In the genomic region with DNA sequence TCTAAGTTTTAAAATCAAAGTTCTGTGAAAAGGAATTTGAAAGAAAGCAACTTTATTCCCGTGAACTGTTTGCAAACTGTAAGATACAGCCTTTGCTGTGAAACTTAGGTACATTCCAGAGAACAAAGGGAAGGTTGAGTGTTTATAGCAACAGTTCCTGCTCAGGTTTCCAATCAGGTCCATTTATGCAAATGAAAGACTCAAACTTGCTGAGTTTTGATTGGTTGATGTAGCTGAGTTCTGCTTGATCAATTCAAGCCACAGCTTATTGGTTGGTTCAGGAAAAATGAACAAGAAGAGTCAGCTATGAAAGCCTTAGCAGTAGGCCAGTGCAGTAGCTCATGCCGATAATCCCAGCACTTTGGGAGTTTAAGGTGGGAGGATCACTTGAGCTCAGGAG, we compare ENCODE assay signal across 25 cellular contexts. TPM values are rescaled to one million over a fixed set of nuclear protein-coding genes. Genes with fewer than 3 reads are reported as not detected.
DNase-seq lines count a peak whose midpoint lies in the region; ATAC-seq and TF ChIP-seq lines count a peak whose summit lies in the region.
"Had no signal": no experiment of that assay in that cellular context is flagged by ENCODE, and none has a peak within 500 bp of the region (broad histone marks: within the 10 kb centered on the region; RNA-seq: fewer than 3 reads in every experiment).

No MANE protein-coding gene starts in this region.

- H3K27me3 ChIP-seq in PC-3 (ENCODE audit: low read length), result peaks cover 37% of the 10 kb centered on the region
- H3K27me3 ChIP-seq: tibial nerve had no signal

- intact Hi-C loops in PC-3 (cut with micrococcal nuclease), result no loop called here

- peaks cover 21% of the 10 kb centered on the region for H3K4me1 Mint-ChIP-seq in mesothelial cell of epicardium
- H3K4me1 Mint-ChIP-seq: naive thymus-derived CD4-positive, alpha-beta T cell had no signal

- H4K20me1 ChIP-seq in PC-3 (ENCODE audit: low read length), result no peaks in the 10 kb centered on the region

- H3K9ac ChIP-seq in PC-3 (ENCODE audit: low read length), result no peak overlapping the region

- no peaks in the 10 kb centered on the region for H3K9me2 ChIP-seq in PC-3 (replicated peaks; ENCODE audit: low read length)

- H3K4me2 ChIP-seq in PC-3 (ENCODE audit: low read length), result no peak overlapping the region

- H3K27ac ChIP-seq in PC-3 (ENCODE audit: low read length), result no peak overlapping the region
- no peak overlapping the region for H3K27ac ChIP-seq in epithelial cell of prostate
- H3K27ac ChIP-seq: VCaP had no signal

- H3K4me3 ChIP-seq in GM12865 (ENCODE audit: low read depth, low read length) (no peak overlapping the region), PC-3 (ENCODE audit: low read length) (no peak overlapping the region)
- H3K4me3 ChIP-seq: tibial nerve had no signal

- peak; percentile 6 for DNase-seq in GM12865 (ENCODE audit: low read depth)
- DNase-seq in PC-3, result peak; percentile 10
- DNase-seq in epithelial cell of prostate (ENCODE audit: low read depth, low spot score), result peak; percentile 1
- no peak for DNase-seq in mesothelial cell of epicardium (ENCODE audit: low spot score in 2 of 2, unreplicated experiment in 2 of 2)
- no peak for DNase-seq in NCI-H510A (lab: John Stamatoyannopoulos, UW)
- no peak for DNase-seq in stimulated activated naive CD4-positive, alpha-beta T cell treated with Interleukin-2 at 50 U/mL for 16 hours (lab: John Stamatoyannopoulos, UW)
- DNase-seq: activated CD4-positive, alpha-beta T cell treated with anti-CD3 and anti-CD28 coated beads, Interleukin-2, amount 50 U/mL, for 4 hours; activated naive CD4-positive, alpha-beta T cell treated with Interleukin-2 at 50 U/mL for 16 hours; AML-193; Calu3; cerebellar nuclear complex; effector CD4-positive, alpha-beta T cell; head of caudate nucleus; naive thymus-derived CD4-positive, alpha-beta T cell; NCI-H1048; NCI-H2029; NCI-H524; SHP77; stimulated activated CD4-positive, alpha-beta T cell treated with anti-CD3 and anti-CD28 coated beads, Interleukin-1b, Interleukin-23, amount 100 ng/mL, for 48 hours; stimulated activated naive CD4-positive, alpha-beta T cell; T-helper 1 cell had no signal

- peak overlapping the region; percentile 52 for H3K27ac Mint-ChIP-seq in mesothelial cell of epicardium
- H3K27ac Mint-ChIP-seq: naive thymus-derived CD4-positive, alpha-beta T cell had no signal

- H3K79me2 ChIP-seq in PC-3 (ENCODE audit: low read length), result no peaks in the 10 kb centered on the region

- no peaks in the 10 kb centered on the region for H3K9me3 Mint-ChIP-seq in mesothelial cell of epicardium
- H3K9me3 Mint-ChIP-seq: IgD-negative memory B cell had no signal

- no peak overlapping the region for H2AFZ ChIP-seq in PC-3 (ENCODE audit: low read length)

- CTCF ChIA-PET in PC-3 (lab: Charles Lee), result no interaction called here

- H3K36me3 ChIP-seq in PC-3 (ENCODE audit: low read depth, low read length), result no peaks in the 10 kb centered on the region
- H3K36me3 ChIP-seq: tibial nerve had no signal

- ATAC-seq in PC-3, result no peak
- no peak for ATAC-seq in GM18861 (IDR thresholded peaks at IDR 0.05; ENCODE audit: unreplicated experiment)
- ATAC-seq: naive thymus-derived CD4-positive, alpha-beta T cell had no signal

- POLR2A ChIA-PET in PC-3 (lab: Charles Lee; ENCODE audit: unreplicated experiment), result interaction anchor here (0.6 kb wide), 1 partner anchor 29 kb away, joined by 3 read pairs; no protein-coding TSS in a partner anchor

- H3K27me3 Mint-ChIP-seq in mesothelial cell of epicardium (ENCODE audit: low read depth), result no peaks in the 10 kb centered on the region
- H3K27me3 Mint-ChIP-seq: IgD-negative memory B cell had no signal

- TF ChIP-seq CTCF in GM12865 (IDR thresholded peaks at IDR 0.05; ENCODE audit: insufficient read depth, low read depth, low read length, missing control alignments) (no peak), PC-3 (conservative IDR thresholded peaks at IDR 0.05; ENCODE audit: low read depth, low read length) (no peak), mesothelial cell of epicardium (IDR thresholded peaks at IDR 0.05; ENCODE audit: unreplicated experiment) (no peak)

- no peaks in the 10 kb centered on the region for H3K9me3 ChIP-seq in PC-3 (ENCODE audit: low read length)
- H3K9me3 ChIP-seq: tibial nerve had no signal

- H3K4me1 ChIP-seq in PC-3 (ENCODE audit: insufficient read depth, low read length), result no peaks in the 10 kb centered on the region

- H3K36me3 Mint-ChIP-seq in mesothelial cell of epicardium, result peaks cover 5% of the 10 kb centered on the region
- H3K36me3 Mint-ChIP-seq: IgD-negative memory B cell; naive thymus-derived CD4-positive, alpha-beta T cell had no signal

- BruUV-seq in PC-3 (replicated peaks; lab: Mats Ljungman, UMichigan), result no TSS peak

- H3F3A ChIP-seq in PC-3 (ENCODE audit: low read length, unreplicated experiment), result no peaks in the 10 kb centered on the region

- no peak overlapping the region for H3K4me3 Mint-ChIP-seq in mesothelial cell of epicardium
- H3K4me3 Mint-ChIP-seq: IgD-negative memory B cell had no signal

RNA-seq across cellular contexts. Expression of a gene that starts 37.9 kb away (rescaled TPM):
- not detected in 2 replicates for total RNA-seq in PC-3 (2014; rRNA removed)
- 26.3 to 30.0 TPM (median 28.4 TPM) in 3 replicates for total RNA-seq in mesothelial cell of epicardium
- total RNA-seq: Calu3; naive thymus-derived CD4-positive, alpha-beta T cell had no signal

Comparison
In these comparisons a context has a peak if more than half of its experiments do, and no peak if none do; other contexts are left out.
1. DNase-seq: peak in GM12865 (single experiment), PC-3 (single experiment) and epithelial cell of prostate (single experiment); none in mesothelial cell of epicardium (0 of 2), NCI-H510A (single experiment) and stimulated activated naive CD4-positive, alpha-beta T cell treated with Interleukin-2 at 50 U/mL for 16 hours (single experiment).
2. RNA of a gene that starts 37.9 kb away (total RNA-seq): 26.3 to 30.0 TPM in mesothelial cell of epicardium; not detected in PC-3; every median in the first group is over 10 times any median in the second.